ENCODE assay signal across 9 cellular contexts in the genomic region with DNA sequence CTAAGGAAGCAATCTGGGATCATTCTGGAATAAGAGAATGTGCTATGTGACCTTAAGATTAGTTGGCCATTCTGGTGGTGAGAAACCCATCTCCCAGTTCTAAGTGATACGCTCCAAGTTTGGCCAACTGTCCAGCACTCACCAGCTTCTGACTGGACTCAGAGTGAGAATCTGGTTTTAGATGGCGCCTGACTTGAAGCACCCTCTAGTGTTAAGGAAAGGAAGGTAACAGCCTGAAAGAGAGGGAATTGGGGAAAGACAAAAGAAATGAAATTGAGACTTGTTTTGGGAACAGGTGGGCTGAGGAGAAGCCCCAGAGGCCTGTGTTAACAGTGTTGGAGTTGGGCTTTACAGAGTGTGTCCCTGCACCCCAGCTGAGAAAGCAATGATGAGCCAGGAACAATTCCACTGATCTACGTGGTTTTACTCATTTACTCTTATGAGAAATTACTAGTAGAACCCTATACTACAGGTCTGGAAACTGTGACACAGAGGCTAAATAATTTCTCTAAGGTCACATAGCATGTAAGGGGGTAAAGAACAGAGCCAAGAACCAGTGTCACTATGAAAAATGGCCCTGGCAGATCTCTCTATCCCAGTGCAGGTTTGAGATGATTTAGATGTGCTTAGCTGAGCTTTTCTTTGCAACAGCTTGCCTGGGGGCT. TPM values are rescaled to one million over a fixed set of nuclear protein-coding genes. Genes with fewer than 3 reads are reported as not detected.
A peak's percentile ranks its signal among the peaks of the same experiment; 100 is the strongest.
DNase-seq lines count a peak whose midpoint lies in the region; ATAC-seq and TF ChIP-seq lines count a peak whose summit lies in the region.
"Had no signal": no experiment of that assay in that cellular context is flagged by ENCODE, and none has a peak within 500 bp of the region (broad histone marks: within the 10 kb centered on the region; RNA-seq: fewer than 3 reads in every experiment).

No MANE protein-coding gene starts in this region.

- WGBS in esophagus squamous epithelium, 2 donors: 83 to 92% methylated on average over 2 to 3 of the region's 3 CpGs

- H3K27me3 Mint-ChIP-seq in activated CD4-positive, alpha-beta T cell treated with anti-CD3 and anti-CD28 coated beads for 36 hours: no peaks in the 10 kb centered on the region

- peak; percentile 57 for ATAC-seq in activated CD4-positive, alpha-beta T cell treated with anti-CD3 and anti-CD28 coated beads for 36 hours
- ATAC-seq in GM21576 (IDR thresholded peaks at IDR 0.05; ENCODE audit: unreplicated experiment): no peak
- ATAC-seq in HG03039 (IDR thresholded peaks at IDR 0.05; ENCODE audit: unreplicated experiment): no peak
- ATAC-seq: naive thymus-derived CD4-positive, alpha-beta T cell had no signal

- peaks cover 3% of the 10 kb centered on the region for H3K4me1 Mint-ChIP-seq in activated CD4-positive, alpha-beta T cell treated with anti-CD3 and anti-CD28 coated beads for 36 hours

- H3K4me3 Mint-ChIP-seq in activated CD4-positive, alpha-beta T cell treated with anti-CD3 and anti-CD28 coated beads for 36 hours: no peak overlapping the region
- H3K4me3 Mint-ChIP-seq: naive thymus-derived CD4-positive, alpha-beta T cell had no signal

- POLR2A ChIA-PET in activated CD4-positive, alpha-beta T cell treated with anti-CD3 and anti-CD28 coated beads for 36 hours (lab: Charles Lee): no interaction called here

- no peaks in the 10 kb centered on the region for H3K9me3 Mint-ChIP-seq in activated CD4-positive, alpha-beta T cell treated with anti-CD3 and anti-CD28 coated beads for 36 hours (ENCODE audit: low read depth)
- H3K9me3 Mint-ChIP-seq: naive thymus-derived CD4-positive, alpha-beta T cell had no signal

- H3K9me3 ChIP-seq in esophagus squamous epithelium: no peaks in the 10 kb centered on the region

- peaks cover 0 to 9% (median 0%) of the 10 kb centered on the region in 3 donors for H3K4me1 ChIP-seq in esophagus squamous epithelium

- H3K36me3 Mint-ChIP-seq in activated CD4-positive, alpha-beta T cell treated with anti-CD3 and anti-CD28 coated beads for 36 hours (ENCODE audit: low read depth): no peaks in the 10 kb centered on the region
- H3K36me3 Mint-ChIP-seq: naive thymus-derived CD4-positive, alpha-beta T cell had no signal

- no peaks in the 10 kb centered on the region for H3K36me3 ChIP-seq in esophagus squamous epithelium

- no peak overlapping the region for H3K4me3 ChIP-seq in esophagus squamous epithelium

- no peak for DNase-seq in activated CD4-positive, alpha-beta T cell treated with anti-CD3 and anti-CD28 coated beads for 36 hours
- no peak for DNase-seq in activated CD4-positive, alpha-beta T cell treated with anti-CD3 and anti-CD28 coated beads for 1 hour
- DNase-seq in NCI-H82 treated with DMSO at 0.1 percent for 48 hours (lab: John Stamatoyannopoulos, UW; ENCODE audit: unreplicated experiment) (peak; percentile 18), esophagus squamous epithelium (lab: John Stamatoyannopoulos, UW) (no peak), superior temporal gyrus (ENCODE audit: extremely low spot score) (peak; percentile 24), NCI-H1930 (lab: John Stamatoyannopoulos, UW) (no peak)
- DNase-seq: naive thymus-derived CD4-positive, alpha-beta T cell had no signal

- peaks cover 0 to 8% (median 0%) of the 10 kb centered on the region in 4 donors for H3K27me3 ChIP-seq in esophagus squamous epithelium

- no peak for TF ChIP-seq POLR2A in esophagus squamous epithelium (IDR thresholded peaks at IDR 0.05)

- no peak overlapping the region for H3K27ac ChIP-seq in esophagus squamous epithelium

- peak in 5 of 6 experiments; percentile 22 to 70 (median 62) for TF ChIP-seq CTCF in esophagus squamous epithelium (IDR thresholded peaks at IDR 0.05)

- intact Hi-C loops in activated CD4-positive, alpha-beta T cell treated with anti-CD3 and anti-CD28 coated beads for 36 hours (cut with DNase I, micrococcal nuclease): loop anchor here in 1 of 2 experiments (5.0 to 10.0 kb wide), 3 partner anchors 172 to 345 kb away; a partner anchor contains a TSS
- intact Hi-C loops in esophagus squamous epithelium (cut with DNase I): loop anchor here (5.0 kb wide), 1 partner anchor 57 kb away; a partner anchor contains a TSS

- CTCF ChIA-PET in activated CD4-positive, alpha-beta T cell treated with anti-CD3 and anti-CD28 coated beads for 36 hours (lab: Charles Lee): interaction anchor here (1.0 to 5.9 kb wide), 7 partner anchors 9 to 341 kb away, joined by 3 to 64 read pairs (median 6); a partner anchor contains a TSS

- H3K27ac Mint-ChIP-seq in activated CD4-positive, alpha-beta T cell treated with anti-CD3 and anti-CD28 coated beads for 36 hours: no peak overlapping the region

RNA-seq across cellular contexts. Expression of a gene that starts 9.3 kb away (rescaled TPM):
- not detected for total RNA-seq in activated CD4-positive, alpha-beta T cell treated with anti-CD3 and anti-CD28 coated beads for 36 hours
- not detected for total RNA-seq in esophagus squamous epithelium
- total RNA-seq: naive thymus-derived CD4-positive, alpha-beta T cell had no signal

RNA-seq across cellular contexts. Expression of a gene that starts 33.2 kb away (rescaled TPM):
- total RNA-seq in activated CD4-positive, alpha-beta T cell treated with anti-CD3 and anti-CD28 coated beads for 36 hours: under 1 TPM; 0.07 to 0.54 TPM
- total RNA-seq in esophagus squamous epithelium: 100 to 1,000 TPM in 1 of 4 donors, 1 to 10 TPM in 1, under 1 TPM in 1, not detected in 1; 0.99 to 144 (median 1.1) TPM
- total RNA-seq: naive thymus-derived CD4-positive, alpha-beta T cell had no signal

RNA-seq across cellular contexts. Expression of a gene that starts 53.0 kb away (rescaled TPM):
- total RNA-seq in activated CD4-positive, alpha-beta T cell treated with anti-CD3 and anti-CD28 coated beads for 36 hours: under 1 TPM in 1 of 2 experiments, not detected in 1; 0.05 TPM
- total RNA-seq in esophagus squamous epithelium: 100 to 1,000 TPM in 1 of 4 donors, 10 to 100 TPM in 3; 52.8 to 173 (median 86.4) TPM

RNA-seq across cellular contexts. Expression of a gene that starts 57.8 kb away (rescaled TPM):
- 10 to 100 TPM; 41.6 to 49.3 TPM for total RNA-seq in activated CD4-positive, alpha-beta T cell treated with anti-CD3 and anti-CD28 coated beads for 36 hours
- 1 to 10 TPM in 1 of 4 donors, under 1 TPM in 2, not detected in 1; 0.88 to 4.2 (median 1.00) TPM for total RNA-seq in esophagus squamous epithelium

Comparison
In these comparisons a context has a peak if more than half of its experiments do, and no peak if none do; other contexts are left out.
1. DNase-seq: peak in NCI-H82 treated with DMSO at 0.1 percent for 48 hours (single experiment) and superior temporal gyrus (single experiment); none in activated CD4-positive, alpha-beta T cell treated with anti-CD3 and anti-CD28 coated beads for 36 hours (single experiment), activated CD4-positive, alpha-beta T cell treated with anti-CD3 and anti-CD28 coated beads for 1 hour (single experiment), esophagus squamous epithelium (single experiment) and NCI-H1930 (0 of 2).
2. RNA of a gene that starts 53.0 kb away (total RNA-seq): 52.8 to 173 TPM in esophagus squamous epithelium; 0.05 TPM in activated CD4-positive, alpha-beta T cell treated with anti-CD3 and anti-CD28 coated beads for 36 hours; every median in the first group is over 10 times any median in the second.